18 cellular contexts compared by ENCODE assay signal in genomic region chr17:81423698-81424071, GRCh38. TPM values are rescaled to one million over a fixed set of nuclear protein-coding genes. Genes with fewer than 3 reads are reported as not detected.
DNase-seq lines count a peak whose midpoint lies in the region; ATAC-seq, FAIRE-seq and TF ChIP-seq lines count a peak whose summit lies in the region.
"Had no signal": no experiment of that assay in that cellular context is flagged by ENCODE, and none has a peak within 500 bp of the region (broad histone marks: within the 10 kb centered on the region; RNA-seq: fewer than 3 reads in every experiment).

No MANE protein-coding gene starts in this region.

- peak overlapping the region; percentile 6 for H2BK12ac ChIP-seq in trophoblast cell (ENCODE audit: low read length)

- WGBS in trophoblast cell (ENCODE audit: extremely low coverage, insufficient coverage, insufficient read length), result no CpG with 5 or more reads among the region's 16 CpGs

- H3K4me3 ChIP-seq in left ventricle myocardium inferior (peak overlapping the region; percentile 39), endothelial cell of umbilical vein (replicated peaks in 1 of 3; ENCODE audit: insufficient read depth in 1 of 3, low read depth in 1 of 3, low read length in 3 of 3) (no peak overlapping the region), trophoblast cell (ENCODE audit: low read depth, low read length) (no peak overlapping the region), neural progenitor cell (no peak overlapping the region)
- H3K4me3 ChIP-seq: HAP-1 had no signal

- CTCF ChIA-PET in endothelial cell of umbilical vein (lab: Charles Lee), result no interaction called here

- H3K36me3 Mint-ChIP-seq in neural progenitor cell, result no peaks in the 10 kb centered on the region

- H3K4me1 ChIP-seq in left ventricle myocardium inferior, result peaks cover 81% of the 10 kb centered on the region
- peaks cover 27% of the 10 kb centered on the region for H3K4me1 ChIP-seq in endothelial cell of umbilical vein (ENCODE audit: control insufficient read depth, extremely low read depth, insufficient read depth, low read length)
- H3K4me1 ChIP-seq in trophoblast cell (ENCODE audit: control insufficient read depth in 1 of 2, insufficient read depth in 2 of 2, low read length in 2 of 2), result peaks cover 11 to 16% of the 10 kb centered on the region in 2 experiments
- peaks cover 36% of the 10 kb centered on the region for H3K4me1 ChIP-seq in neural progenitor cell

- H3K4me1 Mint-ChIP-seq in neural progenitor cell, result peaks cover 12% of the 10 kb centered on the region

- no peak overlapping the region for H3K4me3 Mint-ChIP-seq in neural progenitor cell

- no peak for FAIRE-seq in endothelial cell of umbilical vein (lab: Jason Lieb, UNC)
- FAIRE-seq: D721Med had no signal

- H3K27me3 Mint-ChIP-seq in neural progenitor cell (ENCODE audit: insufficient read depth, low read depth), result no peaks in the 10 kb centered on the region
- H3K27me3 Mint-ChIP-seq: progenitor cell of endocrine pancreas had no signal

- intact Hi-C loops in left ventricle myocardium inferior (cut with micrococcal nuclease) (no loop called here), left cardiac atrium (cut with DNase I) (loop anchor here in 1 of 2 donors (5.0 kb wide), 1 partner anchor 59 kb away; no protein-coding TSS in a partner anchor), endothelial cell of umbilical vein (cut with micrococcal nuclease) (loop anchor here (1.0 kb wide), 1 partner anchor 23 kb away; no protein-coding TSS in a partner anchor)

- DNase-seq in left ventricle myocardium inferior, result no peak
- no peak for DNase-seq in left cardiac atrium
- no peak for DNase-seq in endothelial cell of umbilical vein (ENCODE audit: low read depth, low spot score)
- no peak for DNase-seq in trophoblast cell
- DNase-seq in neural progenitor cell (ENCODE audit: low spot score), result no peak
- DNase-seq in stimulated activated CD4-positive, alpha-beta T cell treated with anti-CD3 and anti-CD28 coated beads, Interleukin-4, amount 100 ng/mL, for 4 hours, result no peak
- no peak for DNase-seq in HPDE6-E6E7 (ENCODE audit: extremely low spot score)
- no peak for DNase-seq in NCI-H526 (lab: John Stamatoyannopoulos, UW)
- DNase-seq: activated CD8-positive, alpha-beta memory T cell treated with anti-CD3 and anti-CD28 coated beads, Interleukin-2, amount 50 U/mL, for 48 hours; activated naive CD4-positive, alpha-beta T cell treated with anti-CD3 and anti-CD28 coated beads, Interleukin-2, amount 50 U/mL, for 16 hours; central memory CD4-positive, alpha-beta T cell; MV-4-11; NCI-H2171 treated with DMSO at 0.1 percent for 48 hours; stimulated activated naive CD4-positive, alpha-beta T cell treated with Interleukin-2 at 50 U/mL for 16 hours; T-helper 1 cell had no signal

- peak overlapping the region; percentile 83 for H3K9ac ChIP-seq in endothelial cell of umbilical vein (replicated peaks; ENCODE audit: extremely low read depth, insufficient read depth, low read length)
- H3K9ac ChIP-seq in trophoblast cell (ENCODE audit: low read length), result no peak overlapping the region
- no peak overlapping the region for H3K9ac ChIP-seq in neural progenitor cell

- H3K4me2 ChIP-seq in endothelial cell of umbilical vein (ENCODE audit: insufficient read depth, low read length), result no peak overlapping the region
- H3K4me2 ChIP-seq in trophoblast cell (ENCODE audit: low read length), result no peak overlapping the region
- H3K4me2 ChIP-seq in neural progenitor cell, result no peak overlapping the region

- dilution Hi-C loops in endothelial cell of umbilical vein (cut with MboI; ENCODE audit: extremely low pct_ligation_motif_present, low sequenced_read_pairs), result no loop called here

- TF ChIP-seq POLR2A in endothelial cell of umbilical vein (IDR thresholded peaks at IDR 0.05; ENCODE audit: low read depth, low read length), result no peak

- H3K79me2 ChIP-seq in endothelial cell of umbilical vein (ENCODE audit: control insufficient read depth, insufficient read depth, low read length) (no peaks in the 10 kb centered on the region), trophoblast cell (ENCODE audit: control insufficient read depth, insufficient read depth, low read length, poor library complexity) (no peaks in the 10 kb centered on the region), neural progenitor cell (ENCODE audit: low read depth) (peaks cover 9% of the 10 kb centered on the region)

- H2AFZ ChIP-seq in endothelial cell of umbilical vein (ENCODE audit: low read depth, low read length), result no peak overlapping the region
- no peak overlapping the region for H2AFZ ChIP-seq in trophoblast cell (ENCODE audit: insufficient read depth, low read length, poor library complexity)
- H2AFZ ChIP-seq in neural progenitor cell (replicated peaks), result no peak overlapping the region

- TF ChIP-seq CTCF in left ventricle myocardium inferior (IDR thresholded peaks at IDR 0.05; ENCODE audit: borderline replicate concordance) (no peak), endothelial cell of umbilical vein (IDR thresholded peaks at IDR 0.05; ENCODE audit: extremely low read depth in 1 of 2, insufficient read depth in 1 of 2, low read depth in 1 of 2, low read length in 2 of 2) (no peak), neural progenitor cell (IDR thresholded peaks at IDR 0.05) (no peak)

- H4K91ac ChIP-seq in trophoblast cell (ENCODE audit: low read depth, low read length), result peak overlapping the region; percentile 17

- H3K9me3 Mint-ChIP-seq in neural progenitor cell, result no peaks in the 10 kb centered on the region

- peak overlapping the region; percentile 4 for H2AK5ac ChIP-seq in trophoblast cell (ENCODE audit: low read length)

- H4K12ac ChIP-seq in trophoblast cell (ENCODE audit: low read depth, low read length), result no peak overlapping the region

- H2BK120ac ChIP-seq in trophoblast cell (ENCODE audit: insufficient read depth, low read length, poor library complexity), result no peak overlapping the region

- no peak overlapping the region for H3K4ac ChIP-seq in trophoblast cell (ENCODE audit: low read depth, low read length)

- peak overlapping the region; percentile 92 for H3K27ac ChIP-seq in left ventricle myocardium inferior (replicated peaks)
- peak overlapping the region; percentile 90 for H3K27ac ChIP-seq in endothelial cell of umbilical vein (ENCODE audit: insufficient read depth, low read depth, low read length)
- no peak overlapping the region for H3K27ac ChIP-seq in trophoblast cell (ENCODE audit: low read depth, low read length)
- H3K27ac ChIP-seq in neural progenitor cell, result no peak overlapping the region

- no peak for ATAC-seq in left cardiac atrium

- no peak overlapping the region for H3K23ac ChIP-seq in trophoblast cell (ENCODE audit: low read length)

- no peak overlapping the region for H2BK5ac ChIP-seq in trophoblast cell (ENCODE audit: low read depth, low read length, poor library complexity)

- peak overlapping the region; percentile 5 for H3K14ac ChIP-seq in trophoblast cell (ENCODE audit: low read length)

- BruUV-seq in endothelial cell of umbilical vein (replicated peaks; lab: Mats Ljungman, UMichigan), result no TSS peak

- H3K27me3 ChIP-seq in left ventricle myocardium inferior (ENCODE audit: low read depth) (no peaks in the 10 kb centered on the region), endothelial cell of umbilical vein (ENCODE audit: control insufficient read depth in 2 of 2, insufficient read depth in 2 of 2, low read length in 2 of 2) (no peaks in the 10 kb centered on the region), trophoblast cell (ENCODE audit: insufficient read depth, low read length) (no peaks in the 10 kb centered on the region), neural progenitor cell (no peaks in the 10 kb centered on the region)

- peaks cover 12% of the 10 kb centered on the region for H3K79me1 ChIP-seq in trophoblast cell (ENCODE audit: low read length)

- H3K36me3 ChIP-seq in left ventricle myocardium inferior (no peaks in the 10 kb centered on the region), endothelial cell of umbilical vein (ENCODE audit: control insufficient read depth in 2 of 2, extremely low read depth in 1 of 2, insufficient read depth in 2 of 2, low read length in 2 of 2) (no peaks in the 10 kb centered on the region), trophoblast cell (ENCODE audit: control insufficient read depth in 1 of 2, insufficient read depth in 2 of 2, low read length in 2 of 2) (no peaks in the 10 kb centered on the region), neural progenitor cell (no peaks in the 10 kb centered on the region)
- H3K36me3 ChIP-seq: HAP-1 had no signal

- H4K20me1 ChIP-seq in endothelial cell of umbilical vein (replicated peaks; ENCODE audit: control insufficient read depth, extremely low read depth, insufficient read depth, low read length) (no peaks in the 10 kb centered on the region), neural progenitor cell (ENCODE audit: low read depth) (peaks cover 55% of the 10 kb centered on the region)

- peaks cover 4% of the 10 kb centered on the region for H3F3A ChIP-seq in neural progenitor cell (ENCODE audit: low read depth)

- H3K9me3 ChIP-seq in left ventricle myocardium inferior (replicated peaks) (no peaks in the 10 kb centered on the region), endothelial cell of umbilical vein (replicated peaks; ENCODE audit: control insufficient read depth, insufficient read depth, low read length) (no peaks in the 10 kb centered on the region), trophoblast cell (ENCODE audit: insufficient read depth, low read depth, low read length) (peaks cover 14% of the 10 kb centered on the region), neural progenitor cell (ENCODE audit: low read depth) (no peaks in the 10 kb centered on the region)
- H3K9me3 ChIP-seq: HAP-1 had no signal

- no peaks in the 10 kb centered on the region for H3K9me1 ChIP-seq in endothelial cell of umbilical vein (replicated peaks; ENCODE audit: control insufficient read depth, extremely low read depth, insufficient read depth, low read length)

- H3K27ac Mint-ChIP-seq in neural progenitor cell, result no peak overlapping the region
- H3K27ac Mint-ChIP-seq: progenitor cell of endocrine pancreas had no signal

- POLR2A ChIA-PET in endothelial cell of umbilical vein (lab: Charles Lee), result no interaction called here

- peak overlapping the region; percentile 20 for H3K18ac ChIP-seq in trophoblast cell (ENCODE audit: low read length)

- no peak overlapping the region for H4K8ac ChIP-seq in trophoblast cell (ENCODE audit: low read depth, low read length)

RNA-seq across cellular contexts. Expression of gene BAHCC1, which starts 28.4 kb away (rescaled TPM):
- total RNA-seq in left ventricle myocardium inferior (7.3 TPM), left cardiac atrium (1 to 10 TPM; 8.3 to 9.9 TPM), endothelial cell of umbilical vein (10.3 and 11.6 TPM in 2 replicates), neural progenitor cell (ENCODE audit: low replicate concordance) (3.4 and 26.3 TPM in 2 replicates)
- polyA plus RNA-seq in endothelial cell of umbilical vein, result 4.7 and 7.1 TPM in 2 replicates
- polyA plus RNA-seq in endothelial cell of umbilical vein (2011; cell fraction: cytosol; rRNA removed), result 3.4 and 5.1 TPM in 2 replicates
- 15.2 and 19.3 TPM in 2 replicates for polyA plus RNA-seq in endothelial cell of umbilical vein (2011; cell fraction: nucleus; rRNA removed)
- polyA plus RNA-seq in endothelial cell of umbilical vein (2012), result 3.5 and 3.7 TPM in 2 replicates
- 7.4 and 14.0 TPM in 2 replicates for polyA minus RNA-seq in endothelial cell of umbilical vein
- 8.7 TPM for polyA minus RNA-seq in endothelial cell of umbilical vein (2011; cell fraction: cytosol; rRNA and poly(A)+ RNA removed)
- 3.3 and 10.0 TPM in 2 replicates for polyA minus RNA-seq in endothelial cell of umbilical vein (2011; cell fraction: nucleus; rRNA and poly(A)+ RNA removed)
- 2.8 and 3.1 TPM in 2 replicates for polyA plus RNA-seq in trophoblast cell (2013)

Comparison
In these comparisons a context has a peak if more than half of its experiments do, and no peak if none do; other contexts are left out.
1. H3K27ac ChIP-seq: peak in left ventricle myocardium inferior (single experiment) and endothelial cell of umbilical vein (single experiment); none in trophoblast cell (single experiment) and neural progenitor cell (single experiment).